In the genomic region with DNA sequence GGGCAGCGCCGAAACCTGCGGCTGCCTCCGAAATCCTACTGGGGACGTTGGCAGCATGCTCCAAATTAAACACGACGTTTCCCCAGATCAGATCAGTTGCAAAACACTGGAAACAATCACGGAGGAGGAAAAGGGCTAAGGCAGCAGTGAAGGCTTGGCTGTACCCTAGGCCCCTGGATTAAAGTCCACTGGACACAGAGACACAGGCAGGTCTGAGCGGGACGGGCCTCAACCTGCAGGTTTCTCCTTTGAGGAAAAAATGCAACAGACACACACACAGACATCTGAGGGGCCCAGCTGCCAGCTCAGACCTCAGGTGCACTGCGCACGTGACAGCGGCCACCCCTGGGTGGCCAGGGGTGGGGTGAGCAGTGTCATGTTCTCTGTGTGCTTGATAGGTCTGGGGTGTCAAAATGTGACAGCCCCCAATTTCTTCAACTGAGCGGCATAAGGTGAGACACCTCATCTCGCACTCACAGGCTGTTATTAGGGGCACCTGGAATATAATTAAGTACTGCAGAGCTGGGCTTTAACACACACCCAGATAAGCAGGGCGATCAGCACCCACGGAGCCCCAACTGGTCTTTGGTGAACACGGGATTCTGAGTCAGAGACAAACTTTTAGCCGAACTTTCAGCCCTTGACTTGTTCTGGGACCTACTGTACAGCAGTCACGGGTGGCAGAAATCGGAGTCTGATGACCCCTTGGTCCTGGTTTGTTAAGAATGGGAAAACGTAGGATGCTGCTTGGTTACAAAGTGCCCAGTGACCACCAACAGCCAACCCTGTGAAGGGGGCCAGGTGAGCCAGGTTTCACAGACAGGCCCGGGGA, we compare ENCODE assay signal across 8 cellular contexts. TPM values are rescaled to one million over a fixed set of nuclear protein-coding genes. Genes with fewer than 3 reads are reported as not detected.
DNase-seq lines count a peak whose midpoint lies in the region; ATAC-seq, FAIRE-seq and TF ChIP-seq lines count a peak whose summit lies in the region.

No MANE protein-coding gene starts in this region.

- H3K27me3 Mint-ChIP-seq in activated CD8-positive, alpha-beta T cell treated with anti-CD3 and anti-CD28 coated beads, Interleukin-2, amount 10 ng/mL, durations not matched to agents 7 days and 5 days (ENCODE audit: low read depth): no peaks in the 10 kb centered on the region

- intact Hi-C loops in heart right ventricle (cut with DNase I) (no loop called here), prostate gland (cut with DNase I) (no loop called here)

- H3K9me2 ChIP-seq in GM23248 (ENCODE audit: insufficient read depth): no peaks in the 10 kb centered on the region

- H3K4me3 ChIP-seq in GM23248 (peak overlapping the region; percentile 52), heart right ventricle (peak overlapping the region in 7 of 10 donors; percentile 8 to 33 (median 18)), prostate gland (no peak overlapping the region)

- FAIRE-seq in H54 (lab: Jason Lieb, UNC): no peak

- peaks cover 19% of the 10 kb centered on the region; the same call in 1 of the 2 replicates for H4K20me1 ChIP-seq in GM23248 (ENCODE audit: insufficient read depth)

- H3K4me3 Mint-ChIP-seq in activated CD8-positive, alpha-beta T cell treated with anti-CD3 and anti-CD28 coated beads, Interleukin-2, amount 10 ng/mL, durations not matched to agents 7 days and 5 days: no peak overlapping the region

- H3K9me3 ChIP-seq in GM23248 (ENCODE audit: low read depth) (no peaks in the 10 kb centered on the region), heart right ventricle (no peaks in the 10 kb centered on the region), prostate gland (no peaks in the 10 kb centered on the region)

- DNase-seq in GM23248 (peak; percentile 75), heart right ventricle (no peak), prostate gland (ENCODE audit: low spot score) (peak; percentile 44), H54 (ENCODE audit: insufficient read length, low spot score) (no peak), NCI-H526 treated with DMSO at 0.1 percent for 48 hours (lab: John Stamatoyannopoulos, UW) (no peak)
- no peak for DNase-seq in activated CD8-positive, alpha-beta T cell treated with anti-CD3 and anti-CD28 coated beads, Interleukin-2, amount 10 ng/mL, durations not matched to agents 7 days and 5 days
- DNase-seq in activated CD8-positive, alpha-beta memory T cell treated with anti-CD3 and anti-CD28 coated beads, Interleukin-2, amount 50 U/mL, for 48 hours: no peak

- H3K79me2 ChIP-seq in GM23248 (ENCODE audit: insufficient read depth): peaks cover 100% of the 10 kb centered on the region

- peak overlapping the region; percentile 69 for H3K4me2 ChIP-seq in GM23248 (ENCODE audit: unreplicated experiment)

- no peaks in the 10 kb centered on the region; the same call in 1 of the 2 replicates for H3K36me3 ChIP-seq in GM23248 (ENCODE audit: low read depth)
- H3K36me3 ChIP-seq in heart right ventricle: peaks cover 0 to 50% (median 3%) of the 10 kb centered on the region in 9 donors
- no peaks in the 10 kb centered on the region for H3K36me3 ChIP-seq in prostate gland

- H3F3A ChIP-seq in GM23248 (ENCODE audit: insufficient read depth): peaks cover 54% of the 10 kb centered on the region

- peak overlapping the region; percentile 78 for H3K27ac Mint-ChIP-seq in activated CD8-positive, alpha-beta T cell treated with anti-CD3 and anti-CD28 coated beads, Interleukin-2, amount 10 ng/mL, durations not matched to agents 7 days and 5 days

- H3K27ac ChIP-seq in GM23248: peak overlapping the region; percentile 83
- H3K27ac ChIP-seq in heart right ventricle: peak overlapping the region; percentile 41 to 91 (median 80)
- H3K27ac ChIP-seq in prostate gland: peak overlapping the region; percentile 85 to 86

- no peak overlapping the region for H2AFZ ChIP-seq in GM23248

- CTCF ChIA-PET in activated CD8-positive, alpha-beta T cell treated with anti-CD3 and anti-CD28 coated beads, Interleukin-2, amount 10 ng/mL, durations not matched to agents 7 days and 5 days (lab: Charles Lee): interaction anchor here (2.1 to 2.2 kb wide), 2 partner anchors 9 to 11 kb away, joined by 6 to 11 read pairs; partner anchors contain the start of gene SH3GL1

- H3K9me3 Mint-ChIP-seq in activated CD8-positive, alpha-beta T cell treated with anti-CD3 and anti-CD28 coated beads, Interleukin-2, amount 10 ng/mL, durations not matched to agents 7 days and 5 days (ENCODE audit: insufficient read depth): no peaks in the 10 kb centered on the region

- H3K4me1 ChIP-seq in GM23248 (ENCODE audit: insufficient read depth) (peaks cover 63% of the 10 kb centered on the region), heart right ventricle (peaks cover 41 to 84% (median 78%) of the 10 kb centered on the region in 9 donors), prostate gland (replicated peaks) (peaks cover 57% of the 10 kb centered on the region)

- TF ChIP-seq POLR2A in prostate gland (IDR thresholded peaks at IDR 0.05) (no peak), H54 (IDR thresholded peaks at IDR 0.05; ENCODE audit: low read depth, low read length) (no peak)

- H3K27me3 ChIP-seq in GM23248 (replicated peaks; ENCODE audit: insufficient read depth) (no peaks in the 10 kb centered on the region), heart right ventricle (no peaks in the 10 kb centered on the region), prostate gland (replicated peaks; ENCODE audit: insufficient read depth) (no peaks in the 10 kb centered on the region)

- POLR2A ChIA-PET in activated CD8-positive, alpha-beta T cell treated with anti-CD3 and anti-CD28 coated beads, Interleukin-2, amount 10 ng/mL, durations not matched to agents 7 days and 5 days (lab: Charles Lee): interaction anchor here (2.5 kb wide), 1 partner anchor 21 kb away, joined by 7 read pairs; no protein-coding TSS in a partner anchor

- H3K4me1 Mint-ChIP-seq in activated CD8-positive, alpha-beta T cell treated with anti-CD3 and anti-CD28 coated beads, Interleukin-2, amount 10 ng/mL, durations not matched to agents 7 days and 5 days (ENCODE audit: low read depth): peaks cover 51% of the 10 kb centered on the region

- WGBS in GM23248 (ENCODE audit: low coverage in 1 of 2, low lambda C conversion rate in 2 of 2, missing lambda C conversion rate in 2 of 2), 2 experiments: 31 to 34% methylated on average over 23 of the region's 23 CpGs
- 52 to 54% methylated on average over 23 of the region's 23 CpGs for WGBS in heart right ventricle, 2 donors
- WGBS in prostate gland: 27% methylated on average over 23 of the region's 23 CpGs

- ATAC-seq in activated CD8-positive, alpha-beta T cell treated with anti-CD3 and anti-CD28 coated beads, Interleukin-2, amount 10 ng/mL, durations not matched to agents 7 days and 5 days: no peak
- no peak for ATAC-seq in heart right ventricle
- ATAC-seq in GM18868 (IDR thresholded peaks at IDR 0.05; ENCODE audit: unreplicated experiment): no peak

- in situ Hi-C loops in GM23248 (cut with MboI): no loop called here

- TF ChIP-seq CTCF in heart right ventricle (IDR thresholded peaks at IDR 0.05) (no peak), prostate gland (IDR thresholded peaks at IDR 0.05) (no peak)

- peaks cover 37% of the 10 kb centered on the region for H3K36me3 Mint-ChIP-seq in activated CD8-positive, alpha-beta T cell treated with anti-CD3 and anti-CD28 coated beads, Interleukin-2, amount 10 ng/mL, durations not matched to agents 7 days and 5 days (ENCODE audit: low read depth)

- peak overlapping the region; percentile 70 for H3K9ac ChIP-seq in GM23248

RNA-seq across cellular contexts. Expression of gene SH3GL1, which starts 9.3 kb away (rescaled TPM):
- total RNA-seq in GM23248 (2014; rRNA removed; shearing (Covaris generic)): 114 and 141 TPM in 2 replicates
- polyA plus RNA-seq in GM23248 (2016; fragmentation: Nextera tagmentation; extraction: Ambion mirVana) (151 and 159 TPM in 2 replicates), heart right ventricle (10 to 100 TPM; 20.1 to 41.8 TPM)
- total RNA-seq in activated CD8-positive, alpha-beta T cell treated with anti-CD3 and anti-CD28 coated beads, Interleukin-2, amount 10 ng/mL, durations not matched to agents 7 days and 5 days: 10 to 100 TPM; 65.1 to 67.9 TPM
- total RNA-seq in heart right ventricle (10 to 100 TPM; 13.1 to 33.4 (median 17.6) TPM), prostate gland (10 to 100 TPM; 35.4 to 54.7 TPM)

RNA-seq across cellular contexts. Expression of gene CHAF1A, which starts 11.4 kb away (rescaled TPM):
- total RNA-seq in GM23248 (2014; rRNA removed; shearing (Covaris generic)): 9.1 and 11.6 TPM in 2 replicates
- polyA plus RNA-seq in GM23248 (2016; fragmentation: Nextera tagmentation; extraction: Ambion mirVana) (11.9 and 12.6 TPM in 2 replicates), heart right ventricle (1 to 10 TPM; 4.2 to 4.4 TPM)
- total RNA-seq in activated CD8-positive, alpha-beta T cell treated with anti-CD3 and anti-CD28 coated beads, Interleukin-2, amount 10 ng/mL, durations not matched to agents 7 days and 5 days: 100 to 1,000 TPM in 1 of 2 experiments, 10 to 100 TPM in 1; 95.3 to 104 TPM
- total RNA-seq in heart right ventricle (1 to 10 TPM; 4.5 to 8.7 (median 6.6) TPM), prostate gland (10 to 100 TPM; 13.0 to 18.1 TPM)

RNA-seq across cellular contexts. Expression of gene MPND, which starts 47.7 kb away (rescaled TPM):
- total RNA-seq in GM23248 (2014; rRNA removed; shearing (Covaris generic)): 3.0 and 6.2 TPM in 2 replicates
- polyA plus RNA-seq in GM23248 (2016; fragmentation: Nextera tagmentation; extraction: Ambion mirVana): 5.0 and 8.4 TPM in 2 replicates
- total RNA-seq in activated CD8-positive, alpha-beta T cell treated with anti-CD3 and anti-CD28 coated beads, Interleukin-2, amount 10 ng/mL, durations not matched to agents 7 days and 5 days: 10 to 100 TPM; 26.0 to 27.6 TPM
- total RNA-seq in heart right ventricle: 10 to 100 TPM; 18.7 to 26.6 (median 20.9) TPM
- 10 to 100 TPM; 15.2 to 25.2 TPM for polyA plus RNA-seq in heart right ventricle
- 10 to 100 TPM; 12.5 to 18.2 TPM for total RNA-seq in prostate gland

RNA-seq across cellular contexts. Expression of gene STAP2, which starts 52.5 kb away (rescaled TPM):
- 1.8 and 6.4 TPM in 2 replicates for total RNA-seq in GM23248 (2014; rRNA removed; shearing (Covaris generic))
- polyA plus RNA-seq in GM23248 (2016; fragmentation: Nextera tagmentation; extraction: Ambion mirVana) (1.7 TPM in 2 replicates), heart right ventricle (1 to 10 TPM; 2.1 to 2.2 TPM)
- 10 to 100 TPM; 14.3 to 16.5 TPM for total RNA-seq in activated CD8-positive, alpha-beta T cell treated with anti-CD3 and anti-CD28 coated beads, Interleukin-2, amount 10 ng/mL, durations not matched to agents 7 days and 5 days
- total RNA-seq in heart right ventricle (1 to 10 TPM in 9 of 10 donors, under 1 TPM in 1; 0.56 to 9.1 (median 2.6) TPM), prostate gland (100 to 1,000 TPM in 1 of 2 donors, 10 to 100 TPM in 1; 47.9 to 107 TPM)

Comparison
In these comparisons a context has a peak if more than half of its experiments do, and no peak if none do; other contexts are left out.
1. DNase-seq: peak in GM23248 (single experiment) and prostate gland (single experiment); none in activated CD8-positive, alpha-beta T cell treated with anti-CD3 and anti-CD28 coated beads, Interleukin-2, amount 10 ng/mL, durations not matched to agents 7 days and 5 days (single experiment), heart right ventricle (0 of 2), H54 (single experiment), activated CD8-positive, alpha-beta memory T cell treated with anti-CD3 and anti-CD28 coated beads, Interleukin-2, amount 50 U/mL, for 48 hours (single experiment) and NCI-H526 treated with DMSO at 0.1 percent for 48 hours (single experiment).
2. H3K4me3 ChIP-seq: peak in GM23248 (single experiment) and heart right ventricle (7 of 10); none in prostate gland (0 of 2).
3. Peak in every context shown above with its lines, with median percentiles within 50 percentile points of each other: H3K27ac ChIP-seq.